ENCODE assay signal across 17 cellular contexts in genomic region chr18:21270453-21270852, GRCh38. TPM values are rescaled to one million over a fixed set of nuclear protein-coding genes. Genes with fewer than 3 reads are reported as not detected.
DNase-seq lines count a peak whose midpoint lies in the region; ATAC-seq and TF ChIP-seq lines count a peak whose summit lies in the region.
"Had no signal": no experiment of that assay in that cellular context is flagged by ENCODE, and none has a peak within 500 bp of the region (broad histone marks: within the 10 kb centered on the region; RNA-seq: fewer than 3 reads in every experiment).

No MANE protein-coding gene starts in this region.

- in situ Hi-C loops in mammary epithelial cell (cut with MboI; ENCODE audit: low sequenced_read_pairs in 2 of 2): no loop called here

- ATAC-seq in stimulated activated naive B cell treated with anti-CD40 and anti-IgM and Interleukin-4, amounts not matched to agents 10 μg/mL and 1 μg/mL and 100 μg/mL, for 72 hours (replicated peaks): no peak
- ATAC-seq: activated naive CD8-positive, alpha-beta T cell treated with anti-CD3 and anti-CD28 coated beads, Interleukin-2, amount 50 U/mL, for 24 hours; GM12878 had no signal

- intact Hi-C loops in mammary epithelial cell (cut with micrococcal nuclease): no loop called here

- no peaks in the 10 kb centered on the region for H3K36me3 ChIP-seq in mammary epithelial cell (ENCODE audit: insufficient read depth, low read length)

- no peaks in the 10 kb centered on the region for H3K36me3 Mint-ChIP-seq in stimulated activated naive B cell treated with anti-CD40 and anti-IgM and Interleukin-4, amounts not matched to agents 10 μg/mL and 1 μg/mL and 100 μg/mL, for 72 hours

- 82% methylated on average over 3 of the region's 3 CpGs for whole genome bisulfite sequencing in mammary epithelial cell (ENCODE audit: low coverage, missing lambda C conversion rate)

- H3K9me3 Mint-ChIP-seq in stimulated activated naive B cell treated with anti-CD40 and anti-IgM and Interleukin-4, amounts not matched to agents 10 μg/mL and 1 μg/mL and 100 μg/mL, for 72 hours: no peaks in the 10 kb centered on the region
- H3K9me3 Mint-ChIP-seq: activated B cell treated with CpG ODN at 0.5 μM for 24 hours; activated naive CD8-positive, alpha-beta T cell treated with anti-CD3 and anti-CD28 coated beads, Interleukin-2, amount 50 U/mL, for 24 hours had no signal

- dilution Hi-C loops in mammary epithelial cell (cut with HindIII; ENCODE audit: low sequenced_read_pairs): no loop called here

- no peaks in the 10 kb centered on the region for H3K79me2 ChIP-seq in mammary epithelial cell (ENCODE audit: insufficient read depth, low read length)

- no peak overlapping the region for H3K27ac Mint-ChIP-seq in stimulated activated naive B cell treated with anti-CD40 and anti-IgM and Interleukin-4, amounts not matched to agents 10 μg/mL and 1 μg/mL and 100 μg/mL, for 72 hours
- H3K27ac Mint-ChIP-seq: activated B cell treated with CpG ODN at 0.5 μM for 24 hours; activated naive CD8-positive, alpha-beta T cell treated with anti-CD3 and anti-CD28 coated beads, Interleukin-2, amount 50 U/mL, for 24 hours had no signal

- no peak overlapping the region for H3K27ac ChIP-seq in mammary epithelial cell (ENCODE audit: insufficient read depth, low read depth, low read length)

- H3K4me3 ChIP-seq in mammary epithelial cell (replicated peaks in 1 of 3; ENCODE audit: insufficient read depth in 1 of 3, low read depth in 2 of 3, low read length in 3 of 3): no peak overlapping the region
- H3K4me3 ChIP-seq: GM12878 had no signal

- CTCF ChIA-PET in mammary epithelial cell (lab: Charles Lee; ENCODE audit: low non-redundant PET): no interaction called here

- TF ChIP-seq CTCF in mammary epithelial cell (conservative IDR thresholded peaks at IDR 0.05 in 1 of 2, IDR thresholded peaks at IDR 0.05 in 1 of 2; ENCODE audit: extremely low read depth in 1 of 2, insufficient read depth in 1 of 2, low read depth in 1 of 2, low read length in 2 of 2): no peak

- no peak overlapping the region for H2AFZ ChIP-seq in mammary epithelial cell (ENCODE audit: low read depth, low read length)

- no peak overlapping the region for H3K4me2 ChIP-seq in mammary epithelial cell (ENCODE audit: insufficient read depth, low read depth, low read length)

- no peak overlapping the region for H3K4me3 Mint-ChIP-seq in stimulated activated naive B cell treated with anti-CD40 and anti-IgM and Interleukin-4, amounts not matched to agents 10 μg/mL and 1 μg/mL and 100 μg/mL, for 72 hours
- H3K4me3 Mint-ChIP-seq: activated B cell treated with CpG ODN at 0.5 μM for 24 hours; activated naive CD8-positive, alpha-beta T cell treated with anti-CD3 and anti-CD28 coated beads, Interleukin-2, amount 50 U/mL, for 24 hours had no signal

- no peak overlapping the region for H3K9ac ChIP-seq in mammary epithelial cell (ENCODE audit: insufficient read depth, low read length)

- no TSS peak for BruUV-seq in mammary epithelial cell (replicated peaks; lab: Mats Ljungman, UMichigan)

- peaks cover 5% of the 10 kb centered on the region in 2 donors for H3K27me3 Mint-ChIP-seq in stimulated activated naive B cell treated with anti-CD40 and anti-IgM and Interleukin-4, amounts not matched to agents 10 μg/mL and 1 μg/mL and 100 μg/mL, for 72 hours
- H3K27me3 Mint-ChIP-seq: activated naive CD8-positive, alpha-beta T cell treated with anti-CD3 and anti-CD28 coated beads, Interleukin-2, amount 50 U/mL, for 24 hours had no signal

- H3K9me3 ChIP-seq in mammary epithelial cell (replicated peaks; ENCODE audit: insufficient read depth, low read length): no peaks in the 10 kb centered on the region

- H3K27me3 ChIP-seq in mammary epithelial cell (ENCODE audit: insufficient read depth, low read length): no peaks in the 10 kb centered on the region

- no peaks in the 10 kb centered on the region for H4K20me1 ChIP-seq in mammary epithelial cell (ENCODE audit: insufficient read depth, low read length)

- H3K4me1 ChIP-seq in mammary epithelial cell (ENCODE audit: insufficient read depth, low read length): no peaks in the 10 kb centered on the region

- peak; percentile 90 for DNase-seq in LHCN-M2 (ENCODE audit: low read depth)
- peak; percentile 71 for DNase-seq in mammary epithelial cell
- peak; percentile 46 for DNase-seq in glomerular visceral epithelial cell (ENCODE audit: extremely low spot score)
- DNase-seq in stromal cell of bone marrow (ENCODE audit: low read depth): peak; percentile 65
- DNase-seq in stimulated activated naive B cell treated with anti-CD40 and anti-IgM and Interleukin-4, amounts not matched to agents 10 μg/mL and 1 μg/mL and 100 μg/mL, for 72 hours: no peak
- DNase-seq in activated T-cell treated with anti-CD3 and anti-CD28 coated beads, Interleukin-2, amount 50 U/mL, for 48 hours: no peak
- DNase-seq in activated CD4-positive, alpha-beta T cell treated with anti-CD3 and anti-CD28 coated beads for 4 hours: no peak
- DNase-seq: activated B cell treated with CpG ODN at 0.5 μM for 24 hours; activated naive CD8-positive, alpha-beta T cell treated with anti-CD3 and anti-CD28 coated beads, Interleukin-2, amount 50 U/mL, for 24 hours; GF-D8; Kasumi-1; NCI-H526; SHP77 treated with DMSO at 0.1 percent for 48 hours; stimulated activated CD4-positive, alpha-beta T cell treated with anti-CD3 and anti-CD28 coated beads, Interleukin-4, amount 100 ng/mL, for 24 hours; substantia nigra had no signal

- no peaks in the 10 kb centered on the region for H3K4me1 Mint-ChIP-seq in stimulated activated naive B cell treated with anti-CD40 and anti-IgM and Interleukin-4, amounts not matched to agents 10 μg/mL and 1 μg/mL and 100 μg/mL, for 72 hours
- H3K4me1 Mint-ChIP-seq: activated B cell treated with CpG ODN at 0.5 μM for 24 hours; activated naive CD8-positive, alpha-beta T cell treated with anti-CD3 and anti-CD28 coated beads, Interleukin-2, amount 50 U/mL, for 24 hours had no signal

RNA-seq across cellular contexts. Expression of gene GREB1L, which starts 28.4 kb away (rescaled TPM):
- total RNA-seq in LHCN-M2 (2014; rRNA removed) (15.2 and 17.4 TPM in 2 replicates), mammary epithelial cell (1 to 10 TPM; 1.7 to 2.0 TPM)
- 4.6 TPM for polyA plus RNA-seq in LHCN-M2 (2012)
- 1.2 TPM for polyA plus RNA-seq in mammary epithelial cell
- polyA minus RNA-seq in mammary epithelial cell: 2.7 TPM
- total RNA-seq: activated B cell treated with CpG ODN at 0.5 μM for 24 hours; T-helper 2 cell treated with Interferon-gamma antibody and Interleukin-4, amounts not matched to agents 100 ng/mL and 5 ng/mL, for 36 hours had no signal

Comparison
In these comparisons a context has a peak if more than half of its experiments do, and no peak if none do; other contexts are left out.
1. DNase-seq: peak in LHCN-M2 (single experiment), mammary epithelial cell (single experiment), glomerular visceral epithelial cell (single experiment) and stromal cell of bone marrow (single experiment); none in stimulated activated naive B cell treated with anti-CD40 and anti-IgM and Interleukin-4, amounts not matched to agents 10 μg/mL and 1 μg/mL and 100 μg/mL, for 72 hours (single experiment), activated T-cell treated with anti-CD3 and anti-CD28 coated beads, Interleukin-2, amount 50 U/mL, for 48 hours (0 of 2) and activated CD4-positive, alpha-beta T cell treated with anti-CD3 and anti-CD28 coated beads for 4 hours (0 of 2).